In genomic region chr6:15842718-15843117, GRCh38 we compare ENCODE assay signal across 1 cellular context.
TF ChIP-seq lines count a peak whose summit lies in the region.

No MANE protein-coding gene starts in this region.

TF ChIP-seq in H1, 55 proteins besides CTCF, POLR2A, EP300 and RAD21:
- TF ChIP-seq PHF8 (conservative IDR thresholded peaks at IDR 0.05; ENCODE audit: low read depth, low read length) (no peak), SUZ12 (IDR thresholded peaks at IDR 0.05; ENCODE audit: low read length) (no peak), RNF2 (IDR thresholded peaks at IDR 0.05; ENCODE audit: borderline replicate concordance, low read depth, low read length, missing control alignments, poor library complexity, severe bottlenecking) (no peak), ZNF274 (IDR thresholded peaks at IDR 0.05; ENCODE audit: borderline replicate concordance, extremely low read depth, low read length) (no peak), HDAC6 (IDR thresholded peaks at IDR 0.05; ENCODE audit: low read depth, low read length) (no peak), MAX (IDR thresholded peaks at IDR 0.05) (no peak), CBX8 (IDR thresholded peaks at IDR 0.05; ENCODE audit: borderline replicate concordance, low read depth, low read length) (no peak), CBX5 (IDR thresholded peaks at IDR 0.05; ENCODE audit: low read depth, low read length) (no peak), JUN (IDR thresholded peaks at IDR 0.05; ENCODE audit: low read depth, low read length) (no peak)
TF ChIP-seq in H1: peak in this region for 0.
